Comparison of ENCODE assay signal across 15 cellular contexts in genomic region chr7:137538361-137538762, GRCh38.
DNase-seq lines count a peak whose midpoint lies in the region; ATAC-seq and TF ChIP-seq lines count a peak whose summit lies in the region.
"Had no signal": no experiment of that assay in that cellular context is flagged by ENCODE, and none has a peak within 500 bp of the region (broad histone marks: within the 10 kb centered on the region; RNA-seq: fewer than 3 reads in every experiment).

No MANE protein-coding gene starts in this region.

- H3K36me3 ChIP-seq in PC-3 (ENCODE audit: low read depth, low read length), result no peaks in the 10 kb centered on the region
- H3K36me3 ChIP-seq in CD8-positive, alpha-beta T cell (ENCODE audit: insufficient read depth, low read length), result no peaks in the 10 kb centered on the region
- H3K36me3 ChIP-seq: pancreas had no signal

- no peaks in the 10 kb centered on the region for H3K27me3 Mint-ChIP-seq in CD8-positive, alpha-beta T cell (ENCODE audit: low read depth)
- H3K27me3 Mint-ChIP-seq: memory B cell; stimulated activated memory B cell treated with anti-CD40 and anti-IgM and Interleukin-4, amounts not matched to agents 10 μg/mL and 1 μg/mL and 100 μg/mL, for 72 hours had no signal

- H3K4me2 ChIP-seq in PC-3 (ENCODE audit: low read length), result peak overlapping the region; percentile 68

- H3K4me1 ChIP-seq in PC-3 (ENCODE audit: insufficient read depth, low read length), result peaks cover 24% of the 10 kb centered on the region
- H3K4me1 ChIP-seq in CD8-positive, alpha-beta T cell (ENCODE audit: insufficient read depth, low read length), result no peaks in the 10 kb centered on the region
- H3K4me1 ChIP-seq: pancreas had no signal

- peak overlapping the region; percentile 58 for H3K27ac ChIP-seq in PC-3 (ENCODE audit: low read length)
- no peak overlapping the region for H3K27ac ChIP-seq in CD8-positive, alpha-beta T cell (ENCODE audit: low read depth, low read length)
- H3K27ac ChIP-seq: pancreas had no signal

- no peaks in the 10 kb centered on the region for H3K36me3 Mint-ChIP-seq in CD8-positive, alpha-beta T cell
- H3K36me3 Mint-ChIP-seq: CD14-positive monocyte; memory B cell; stimulated activated memory B cell treated with anti-CD40 and anti-IgM and Interleukin-4, amounts not matched to agents 10 μg/mL and 1 μg/mL and 100 μg/mL, for 72 hours had no signal

- H3K9me2 ChIP-seq in PC-3 (replicated peaks; ENCODE audit: low read length), result no peaks in the 10 kb centered on the region

- no peak for TF ChIP-seq CTCF in PC-3 (conservative IDR thresholded peaks at IDR 0.05; ENCODE audit: low read depth, low read length)
- TF ChIP-seq CTCF in CD8-positive, alpha-beta T cell (IDR thresholded peaks at IDR 0.05), result no peak

- H2AFZ ChIP-seq in PC-3 (ENCODE audit: low read length), result 0 out of 2 replicates have a peak overlapping the region, but pooled peaks have one; percentile 17

- POLR2A ChIA-PET in PC-3 (lab: Charles Lee; ENCODE audit: unreplicated experiment), result no interaction called here
- POLR2A ChIA-PET in CD8-positive, alpha-beta T cell (lab: Charles Lee), result no interaction called here

- peaks cover 26% of the 10 kb centered on the region for H3K27me3 ChIP-seq in PC-3 (ENCODE audit: low read length)
- H3K27me3 ChIP-seq in CD8-positive, alpha-beta T cell (ENCODE audit: insufficient read depth, low read length), result no peaks in the 10 kb centered on the region

- no peak overlapping the region for H3K4me3 Mint-ChIP-seq in CD8-positive, alpha-beta T cell
- H3K4me3 Mint-ChIP-seq: CD14-positive monocyte; endodermal cell; memory B cell; stimulated activated memory B cell treated with anti-CD40 and anti-IgM and Interleukin-4, amounts not matched to agents 10 μg/mL and 1 μg/mL and 100 μg/mL, for 72 hours had no signal

- peaks cover 2% of the 10 kb centered on the region for H3K9me3 Mint-ChIP-seq in CD8-positive, alpha-beta T cell
- H3K9me3 Mint-ChIP-seq: endodermal cell; stimulated activated memory B cell treated with anti-CD40 and anti-IgM and Interleukin-4, amounts not matched to agents 10 μg/mL and 1 μg/mL and 100 μg/mL, for 72 hours had no signal

- no peak for ATAC-seq in PC-3
- ATAC-seq in HG02763 (IDR thresholded peaks at IDR 0.05; ENCODE audit: unreplicated experiment), result no peak
- ATAC-seq in CD8-positive, alpha-beta T cell, result no peak
- ATAC-seq in GM18858 (IDR thresholded peaks at IDR 0.05; ENCODE audit: unreplicated experiment), result no peak
- ATAC-seq: pancreas; stimulated activated memory B cell treated with anti-CD40 and anti-IgM and Interleukin-4, amounts not matched to agents 10 μg/mL and 1 μg/mL and 100 μg/mL, for 72 hours had no signal

- 0 out of 2 replicates have a peak overlapping the region, but pooled peaks have one; percentile 25 for H3K9ac ChIP-seq in PC-3 (ENCODE audit: low read length)

- H3K4me3 ChIP-seq in PC-3 (ENCODE audit: low read length), result peak overlapping the region; percentile 22; the same call in 1 of the 2 replicates
- H3K4me3 ChIP-seq in CD8-positive, alpha-beta T cell (ENCODE audit: low read depth, low read length), result no peak overlapping the region
- H3K4me3 ChIP-seq: pancreas had no signal

- H3K79me2 ChIP-seq in PC-3 (ENCODE audit: low read length), result no peaks in the 10 kb centered on the region

- intact Hi-C loops in PC-3 (cut with micrococcal nuclease), result no loop called here
- intact Hi-C loops in CD8-positive, alpha-beta T cell (cut with DNase I, micrococcal nuclease), result no loop called here

- no TSS peak for BruUV-seq in PC-3 (replicated peaks; lab: Mats Ljungman, UMichigan)

- DNase-seq in COLO829 (ENCODE audit: low spot score) (peak; percentile 49), PC-3 (peak; percentile 48), dedifferentiated amniotic fluid mesenchymal stem cell (ENCODE audit: extremely low spot score) (peak; percentile 56), non-pigmented ciliary epithelial cell (ENCODE audit: low read depth) (peak; percentile 59), epidermal melanocyte (ENCODE audit: insufficient read length, low spot score) (no peak)
- no peak for DNase-seq in CD8-positive, alpha-beta T cell
- DNase-seq: activated T-cell treated with anti-CD3 and anti-CD28 coated beads, Interleukin-2, amount 50 U/mL, for 48 hours; endodermal cell; pancreas; stimulated activated CD4-positive, alpha-beta T cell treated with anti-CD3 and anti-CD28 coated beads, Interleukin-2, amount 100 ng/mL, for 48 hours had no signal

- H4K20me1 ChIP-seq in PC-3 (ENCODE audit: low read length), result no peaks in the 10 kb centered on the region

- no peaks in the 10 kb centered on the region for H3F3A ChIP-seq in PC-3 (ENCODE audit: low read length, unreplicated experiment)

- H3K4me1 Mint-ChIP-seq in CD8-positive, alpha-beta T cell (ENCODE audit: low read depth), result no peaks in the 10 kb centered on the region
- H3K4me1 Mint-ChIP-seq: CD14-positive monocyte; memory B cell; stimulated activated memory B cell treated with anti-CD40 and anti-IgM and Interleukin-4, amounts not matched to agents 10 μg/mL and 1 μg/mL and 100 μg/mL, for 72 hours had no signal

- CTCF ChIA-PET in PC-3 (lab: Charles Lee), result no interaction called here
- CTCF ChIA-PET in CD8-positive, alpha-beta T cell (lab: Charles Lee), result no interaction called here

- no peak overlapping the region for H3K27ac Mint-ChIP-seq in CD8-positive, alpha-beta T cell
- H3K27ac Mint-ChIP-seq: CD14-positive monocyte; endodermal cell; memory B cell; stimulated activated memory B cell treated with anti-CD40 and anti-IgM and Interleukin-4, amounts not matched to agents 10 μg/mL and 1 μg/mL and 100 μg/mL, for 72 hours had no signal

- no peaks in the 10 kb centered on the region for H3K9me3 ChIP-seq in PC-3 (ENCODE audit: low read length)
- no peaks in the 10 kb centered on the region for H3K9me3 ChIP-seq in CD8-positive, alpha-beta T cell (ENCODE audit: low read length)
- H3K9me3 ChIP-seq: pancreas had no signal

Comparison
In these comparisons a context has a peak if more than half of its experiments do, and no peak if none do; other contexts are left out.
1. DNase-seq: peak in COLO829 (single experiment), PC-3 (single experiment), dedifferentiated amniotic fluid mesenchymal stem cell (single experiment) and non-pigmented ciliary epithelial cell (single experiment); none in CD8-positive, alpha-beta T cell (0 of 7) and epidermal melanocyte (single experiment).